In the genomic region with DNA sequence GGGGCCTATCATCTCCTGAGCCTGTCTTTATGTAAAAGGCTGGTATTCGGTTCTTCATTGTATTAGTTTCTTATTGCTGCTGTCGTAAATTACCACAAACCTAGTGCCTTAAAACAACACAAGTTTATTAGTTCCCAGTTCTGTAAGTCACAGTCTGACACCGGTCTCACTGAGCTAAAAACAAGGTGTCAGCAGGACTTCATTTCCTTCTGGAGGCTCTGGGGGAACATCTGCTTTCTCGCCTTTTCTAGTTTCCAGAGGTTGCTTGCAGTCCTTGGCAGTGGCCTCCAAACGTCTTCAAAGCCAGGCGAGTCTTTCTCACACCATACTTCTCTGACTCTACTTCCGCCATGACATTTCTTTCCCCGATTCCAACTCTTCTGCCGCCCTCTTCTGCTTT, we compare ENCODE assay signal across 22 cellular contexts.
"Had no signal": no experiment of that assay in that cellular context is flagged by ENCODE, and none has a peak within 500 bp of the region (broad histone marks: within the 10 kb centered on the region; RNA-seq: fewer than 3 reads in every experiment).

No MANE protein-coding gene starts in this region.

- H3K36me3 ChIP-seq: heart left ventricle, right atrium auricular region, sigmoid colon, tibial nerve, upper lobe of right lung had no signal

- H3K27me3 ChIP-seq: heart left ventricle, right atrium auricular region, sigmoid colon, testis, tibial nerve, upper lobe of right lung had no signal

- H3K9me3 ChIP-seq: mucosa of descending colon, right atrium auricular region, sigmoid colon, testis, upper lobe of right lung had no signal

- H3K27ac Mint-ChIP-seq: dendritic cell treated with granulocyte-macrophage colony-stimulating factor and Interleukin-4, amounts not matched to agents 40 ng/mL and 50 ng/mL, for 4 days; effector memory CD8-positive, alpha-beta T cell; naive thymus-derived CD8-positive, alpha-beta T cell; stimulated activated naive B cell treated with anti-CD40 and anti-IgM and Interleukin-4, amounts not matched to agents 10 μg/mL and 1 μg/mL and 100 μg/mL, for 72 hours had no signal

- DNase-seq: effector memory CD8-positive, alpha-beta T cell; foreskin melanocyte; hippocampal formation; kidney glomerular epithelial cell; mammary epithelial cell; mucosa of descending colon; naive thymus-derived CD8-positive, alpha-beta T cell; sigmoid colon; stimulated activated CD4-positive, alpha-beta T cell treated with anti-CD3 and anti-CD28 coated beads, Interleukin-2, amount 100 ng/mL, for 24 hours; stimulated activated CD4-positive, alpha-beta T cell treated with anti-CD3 and anti-CD28 coated beads, Interleukin-4, amount 100 ng/mL, for 4 hours; stimulated activated naive B cell treated with anti-CD40 and anti-IgM and Interleukin-4, amounts not matched to agents 10 μg/mL and 1 μg/mL and 100 μg/mL, for 72 hours; stimulated activated naive CD8-positive, alpha-beta T cell treated with anti-CD3 and anti-CD28 coated beads, Interleukin-15, amount 100 ng/mL, for 72 hours; testis; upper lobe of right lung had no signal

- H3K4me3 ChIP-seq: heart left ventricle, mucosa of descending colon, right atrium auricular region, sigmoid colon, skin epidermis, testis, tibial nerve, upper lobe of right lung had no signal

- H3K27ac ChIP-seq: epithelial cell of prostate, heart left ventricle, right atrium auricular region, sigmoid colon, skin epidermis, testis, tibial nerve, upper lobe of right lung had no signal

- H3K4me1 ChIP-seq: heart left ventricle, right atrium auricular region, sigmoid colon, testis, tibial nerve, upper lobe of right lung had no signal

- H3K4me3 Mint-ChIP-seq: dendritic cell treated with granulocyte-macrophage colony-stimulating factor and Interleukin-4, amounts not matched to agents 40 ng/mL and 50 ng/mL, for 4 days; effector memory CD8-positive, alpha-beta T cell; naive thymus-derived CD8-positive, alpha-beta T cell; neural crest cell; stimulated activated naive B cell treated with anti-CD40 and anti-IgM and Interleukin-4, amounts not matched to agents 10 μg/mL and 1 μg/mL and 100 μg/mL, for 72 hours; stimulated activated naive CD8-positive, alpha-beta T cell treated with anti-CD3 and anti-CD28 coated beads, Interleukin-15, amount 100 ng/mL, for 72 hours had no signal

- H3K9me3 Mint-ChIP-seq: dendritic cell treated with granulocyte-macrophage colony-stimulating factor and Interleukin-4, amounts not matched to agents 40 ng/mL and 50 ng/mL, for 4 days had no signal

- ATAC-seq: effector memory CD8-positive, alpha-beta T cell; heart left ventricle; left lobe of liver; mucosa of descending colon; naive thymus-derived CD8-positive, alpha-beta T cell; stimulated activated naive CD8-positive, alpha-beta T cell treated with anti-CD3 and anti-CD28 coated beads, Interleukin-15, amount 100 ng/mL, for 72 hours; upper lobe of right lung had no signal

- H3K4me1 Mint-ChIP-seq: naive thymus-derived CD8-positive, alpha-beta T cell had no signal
